ENCODE assay signal across 1 cellular context in the genomic region with DNA sequence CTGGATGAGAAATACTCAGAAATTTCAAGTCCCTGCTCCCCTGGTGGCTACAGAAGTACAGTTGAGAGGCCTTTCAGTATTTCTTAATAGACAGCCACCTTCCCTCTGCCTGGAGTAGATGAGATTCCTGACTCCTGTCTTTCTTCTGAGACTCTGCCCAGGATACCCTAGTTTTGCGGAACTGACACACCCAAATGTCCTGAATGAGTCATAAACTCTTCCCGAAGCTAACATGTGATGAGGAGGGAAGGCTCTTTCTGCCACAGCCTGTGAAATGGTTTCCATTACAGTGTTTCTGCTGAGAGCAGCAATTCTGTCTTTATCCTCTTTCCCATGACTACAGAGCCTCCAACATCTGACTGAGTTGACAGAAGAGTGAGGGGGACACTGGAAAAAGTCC.
TF ChIP-seq lines count a peak whose summit lies in the region.

No MANE protein-coding gene starts in this region.

TF ChIP-seq in GM23338, 12 proteins besides CTCF, POLR2A, EP300 and RAD21:
- TF ChIP-seq, protein P1, sequence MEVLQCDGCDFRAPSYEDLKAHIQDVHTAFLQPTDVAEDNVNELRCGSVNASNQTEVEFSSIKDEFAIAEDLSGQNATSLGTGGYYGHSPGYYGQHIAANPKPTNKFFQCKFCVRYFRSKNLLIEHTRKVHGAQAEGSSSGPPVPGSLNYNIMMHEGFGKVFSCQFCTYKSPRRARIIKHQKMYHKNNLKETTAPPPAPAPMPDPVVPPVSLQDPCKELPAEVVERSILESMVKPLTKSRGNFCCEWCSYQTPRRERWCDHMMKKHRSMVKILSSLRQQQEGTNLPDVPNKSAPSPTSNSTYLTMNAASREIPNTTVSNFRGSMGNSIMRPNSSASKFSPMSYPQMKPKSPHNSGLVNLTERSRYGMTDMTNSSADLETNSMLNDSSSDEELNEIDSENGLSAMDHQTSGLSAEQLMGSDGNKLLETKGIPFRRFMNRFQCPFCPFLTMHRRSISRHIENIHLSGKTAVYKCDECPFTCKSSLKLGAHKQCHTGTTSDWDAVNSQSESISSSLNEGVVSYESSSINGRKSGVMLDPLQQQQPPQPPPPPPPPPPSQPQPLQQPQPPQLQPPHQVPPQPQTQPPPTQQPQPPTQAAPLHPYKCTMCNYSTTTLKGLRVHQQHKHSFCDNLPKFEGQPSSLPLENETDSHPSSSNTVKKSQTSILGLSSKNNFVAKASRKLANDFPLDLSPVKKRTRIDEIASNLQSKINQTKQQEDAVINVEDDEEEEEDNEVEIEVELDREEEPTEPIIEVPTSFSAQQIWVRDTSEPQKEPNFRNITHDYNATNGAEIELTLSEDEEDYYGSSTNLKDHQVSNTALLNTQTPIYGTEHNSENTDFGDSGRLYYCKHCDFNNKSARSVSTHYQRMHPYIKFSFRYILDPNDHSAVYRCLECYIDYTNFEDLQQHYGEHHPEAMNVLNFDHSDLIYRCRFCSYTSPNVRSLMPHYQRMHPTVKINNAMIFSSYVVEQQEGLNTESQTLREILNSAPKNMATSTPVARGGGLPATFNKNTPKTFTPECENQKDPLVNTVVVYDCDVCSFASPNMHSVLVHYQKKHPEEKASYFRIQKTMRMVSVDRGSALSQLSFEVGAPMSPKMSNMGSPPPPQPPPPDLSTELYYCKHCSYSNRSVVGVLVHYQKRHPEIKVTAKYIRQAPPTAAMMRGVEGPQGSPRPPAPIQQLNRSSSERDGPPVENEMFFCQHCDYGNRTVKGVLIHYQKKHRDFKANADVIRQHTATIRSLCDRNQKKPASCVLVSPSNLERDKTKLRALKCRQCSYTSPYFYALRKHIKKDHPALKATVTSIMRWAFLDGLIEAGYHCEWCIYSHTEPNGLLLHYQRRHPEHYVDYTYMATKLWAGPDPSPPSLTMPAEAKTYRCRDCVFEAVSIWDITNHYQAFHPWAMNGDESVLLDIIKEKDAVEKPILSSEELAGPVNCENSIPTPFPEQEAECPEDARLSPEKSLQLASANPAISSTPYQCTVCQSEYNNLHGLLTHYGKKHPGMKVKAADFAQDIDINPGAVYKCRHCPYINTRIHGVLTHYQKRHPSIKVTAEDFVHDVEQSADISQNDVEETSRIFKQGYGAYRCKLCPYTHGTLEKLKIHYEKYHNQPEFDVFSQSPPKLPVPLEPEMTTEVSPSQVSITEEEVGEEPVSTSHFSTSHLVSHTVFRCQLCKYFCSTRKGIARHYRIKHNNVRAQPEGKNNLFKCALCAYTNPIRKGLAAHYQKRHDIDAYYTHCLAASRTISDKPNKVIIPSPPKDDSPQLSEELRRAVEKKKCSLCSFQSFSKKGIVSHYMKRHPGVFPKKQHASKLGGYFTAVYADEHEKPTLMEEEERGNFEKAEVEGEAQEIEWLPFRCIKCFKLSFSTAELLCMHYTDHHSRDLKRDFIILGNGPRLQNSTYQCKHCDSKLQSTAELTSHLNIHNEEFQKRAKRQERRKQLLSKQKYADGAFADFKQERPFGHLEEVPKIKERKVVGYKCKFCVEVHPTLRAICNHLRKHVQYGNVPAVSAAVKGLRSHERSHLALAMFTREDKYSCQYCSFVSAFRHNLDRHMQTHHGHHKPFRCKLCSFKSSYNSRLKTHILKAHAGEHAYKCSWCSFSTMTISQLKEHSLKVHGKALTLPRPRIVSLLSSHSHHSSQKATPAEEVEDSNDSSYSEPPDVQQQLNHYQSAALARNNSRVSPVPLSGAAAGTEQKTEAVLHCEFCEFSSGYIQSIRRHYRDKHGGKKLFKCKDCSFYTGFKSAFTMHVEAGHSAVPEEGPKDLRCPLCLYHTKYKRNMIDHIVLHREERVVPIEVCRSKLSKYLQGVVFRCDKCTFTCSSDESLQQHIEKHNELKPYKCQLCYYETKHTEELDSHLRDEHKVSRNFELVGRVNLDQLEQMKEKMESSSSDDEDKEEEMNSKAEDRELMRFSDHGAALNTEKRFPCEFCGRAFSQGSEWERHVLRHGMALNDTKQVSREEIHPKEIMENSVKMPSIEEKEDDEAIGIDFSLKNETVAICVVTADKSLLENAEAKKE (CRISPR knock-in tag; IDR thresholded peaks at IDR 0.05) = peak; percentile 55
- TF ChIP-seq CREB1 (CRISPR knock-in tag; IDR thresholded peaks at IDR 0.05; ENCODE audit: low read depth) = no peak
